Comparison of ENCODE assay signal across 20 cellular contexts in the genomic region with DNA sequence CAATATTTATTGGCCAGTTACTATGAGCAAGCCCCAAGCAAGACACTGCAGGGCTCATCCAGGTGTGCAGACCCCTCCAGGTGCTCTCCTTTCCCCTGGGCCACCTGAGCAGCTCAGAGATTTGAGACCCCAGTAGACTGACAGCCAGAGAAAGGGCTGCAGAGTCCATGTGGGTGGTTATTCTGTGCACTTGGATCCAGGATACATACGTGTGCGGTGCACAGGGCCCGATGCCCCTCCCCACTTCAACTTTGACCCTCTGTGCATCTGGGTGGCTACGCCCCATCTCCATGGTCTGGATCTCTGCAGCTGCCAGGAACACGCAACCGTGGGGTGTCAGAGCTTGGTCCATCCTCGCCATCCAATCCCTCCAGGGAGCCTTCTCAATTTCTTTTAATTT.
"Had no signal": no experiment of that assay in that cellular context is flagged by ENCODE, and none has a peak within 500 bp of the region (broad histone marks: within the 10 kb centered on the region; RNA-seq: fewer than 3 reads in every experiment).

No MANE protein-coding gene starts in this region.

- DNase-seq: activated CD4-positive, alpha-beta memory T cell treated with anti-CD3 and anti-CD28 coated beads for 36 hours; activated CD4-positive, alpha-beta T cell treated with anti-CD3 and anti-CD28 coated beads for 48 hours; activated CD8-positive, alpha-beta memory T cell treated with anti-CD3 and anti-CD28 coated beads, Interleukin-2, amount 50 U/mL, for 48 hours; activated T-cell treated with anti-CD3 and anti-CD28 coated beads, Interleukin-2, amount 50 U/mL, for 24 hours; cortex of kidney; foreskin fibroblast; mammary epithelial cell; naive B cell; occipital lobe; stimulated activated naive CD4-positive, alpha-beta T cell treated with Interleukin-2 at 50 U/mL for 16 hours; T-helper 17 cell; T1000; WERI-Rb-1 had no signal

- ATAC-seq: activated CD4-positive, CD25-positive, alpha-beta regulatory T cell treated with anti-CD3 and anti-CD28 coated beads, Interleukin-2, amount 50 U/mL, for 24 hours; body of pancreas; esophagus mucosa; T-helper 17 cell had no signal

- H3K4me3 ChIP-seq: body of pancreas, right atrium auricular region, tibial nerve had no signal

- H3K27me3 ChIP-seq: body of pancreas, right atrium auricular region, tibial nerve had no signal

- H3K9me3 ChIP-seq: body of pancreas, right atrium auricular region, tibial nerve had no signal

- H3K4me1 ChIP-seq: body of pancreas had no signal

- FAIRE-seq: islet of Langerhans, urothelium cell line had no signal

- H3K27ac ChIP-seq: body of pancreas, right atrium auricular region, tibial nerve, WERI-Rb-1 had no signal

- H3K36me3 ChIP-seq: WERI-Rb-1 had no signal
